ENCODE assay signal across 8 cellular contexts in genomic region chr9:35790385-35791291, GRCh38. TPM values are rescaled to one million over a fixed set of nuclear protein-coding genes. Genes with fewer than 3 reads are reported as not detected.
A peak's percentile ranks its signal among the peaks of the same experiment; 100 is the strongest.
DNase-seq lines count a peak whose midpoint lies in the region; ATAC-seq and TF ChIP-seq lines count a peak whose summit lies in the region.

No MANE protein-coding gene starts in this region.

- peak overlapping the region; percentile 26 to 33 for H3K9ac ChIP-seq in colonic mucosa (ENCODE audit: low read depth in 2 of 2, low read length in 2 of 2)

- ATAC-seq in GM18502 (IDR thresholded peaks at IDR 0.05; ENCODE audit: poor library complexity, unreplicated experiment) = no peak

- peak; percentile 72 for TF ChIP-seq CTCF in colonic mucosa (IDR thresholded peaks at IDR 0.05)

- H3K27me3 ChIP-seq in H7 (ENCODE audit: control insufficient read depth, insufficient read depth, low read length) (no peaks in the 10 kb centered on the region; the same call in 1 of the 2 replicates), colonic mucosa (no peaks in the 10 kb centered on the region)

- H3K4me1 ChIP-seq in colonic mucosa = no peaks in the 10 kb centered on the region

- H3K27ac ChIP-seq in colonic mucosa = no peak overlapping the region

- H3K36me3 ChIP-seq in H7 (replicated peaks; ENCODE audit: control insufficient read depth, insufficient read depth, low read length) = no peaks in the 10 kb centered on the region
- H3K36me3 ChIP-seq in colonic mucosa = no peaks in the 10 kb centered on the region

- H3K9me3 ChIP-seq in colonic mucosa = no peaks in the 10 kb centered on the region

- DNase-seq in AML-193 (lab: John Stamatoyannopoulos, UW) (peak; percentile 29 to 64), H7 (peak; percentile 92), NCI-H2196 (lab: John Stamatoyannopoulos, UW; ENCODE audit: unreplicated experiment) (peak; percentile 80), colonic mucosa (peak; percentile 76), kidney tubule cell (ENCODE audit: low spot score) (peak; percentile 77)
- peak; percentile 41 for DNase-seq in activated CD4-positive, alpha-beta T cell treated with anti-CD3 and anti-CD28 coated beads for 1 hour
- DNase-seq in stimulated activated CD4-positive, alpha-beta T cell treated with anti-CD3 and anti-CD28 coated beads, Interleukin-1b, Interleukin-23, amount 100 ng/mL, for 24 hours (ENCODE audit: low read depth in 4 of 4, low spot score in 1 of 4) = peak in 3 of 4 experiments; percentile 13 to 22 (median 21)

- H3K4me3 ChIP-seq in H7 (ENCODE audit: insufficient read depth, low read depth, low read length) (peak overlapping the region; percentile 40), colonic mucosa (no peak overlapping the region)

- intact Hi-C loops in colonic mucosa (cut with DNase I) = loop anchor here (5.0 kb wide), 2 partner anchors 87 to 102 kb away; no protein-coding TSS in a partner anchor

RNA-seq across cellular contexts. Expression of gene NPR2, which starts 0.8 kb away (rescaled TPM):
- total RNA-seq in H7 (2014; rRNA removed; shearing (Covaris generic)) = 6.4 and 7.5 TPM in 2 replicates
- total RNA-seq in colonic mucosa = 1 to 10 TPM; 7.0 to 9.7 TPM

RNA-seq across cellular contexts. Expression of gene SPAG8, which starts 21.4 kb away (rescaled TPM):
- 0.15 and 0.55 TPM in 2 replicates for total RNA-seq in H7 (2014; rRNA removed; shearing (Covaris generic))
- under 1 TPM; 0.58 to 0.82 TPM for total RNA-seq in colonic mucosa

RNA-seq across cellular contexts. Expression of gene HINT2, which starts 24.2 kb away (rescaled TPM):
- 46.9 and 53.8 TPM in 2 replicates for total RNA-seq in H7 (2014; rRNA removed; shearing (Covaris generic))
- 10 to 100 TPM; 49.5 to 64.5 TPM for total RNA-seq in colonic mucosa

RNA-seq across cellular contexts. Expression of gene MSMP, which starts 36.6 kb away (rescaled TPM):
- not detected in 2 replicates for total RNA-seq in H7 (2014; rRNA removed; shearing (Covaris generic))
- total RNA-seq in colonic mucosa = 1 to 10 TPM in 1 of 2 donors, not detected in 1; 2.1 TPM

RNA-seq across cellular contexts. Expression of gene FAM221B, which starts 37.9 kb away (rescaled TPM):
- not detected in 2 replicates for total RNA-seq in H7 (2014; rRNA removed; shearing (Covaris generic))
- under 1 TPM in 1 of 2 donors, not detected in 1; 0.05 TPM for total RNA-seq in colonic mucosa

Comparison
In these comparisons a context has a peak if more than half of its experiments do, and no peak if none do; other contexts are left out.
1. DNase-seq: peak in every context shown above with its lines; median percentile 92 in H7; 80 in NCI-H2196; 77 in kidney tubule cell; 76 in colonic mucosa; 46 in AML-193; 41 in activated CD4-positive, alpha-beta T cell treated with anti-CD3 and anti-CD28 coated beads for 1 hour; 21 in stimulated activated CD4-positive, alpha-beta T cell treated with anti-CD3 and anti-CD28 coated beads, Interleukin-1b, Interleukin-23, amount 100 ng/mL, for 24 hours.